Comparison of ENCODE assay signal across 21 cellular contexts in the genomic region with DNA sequence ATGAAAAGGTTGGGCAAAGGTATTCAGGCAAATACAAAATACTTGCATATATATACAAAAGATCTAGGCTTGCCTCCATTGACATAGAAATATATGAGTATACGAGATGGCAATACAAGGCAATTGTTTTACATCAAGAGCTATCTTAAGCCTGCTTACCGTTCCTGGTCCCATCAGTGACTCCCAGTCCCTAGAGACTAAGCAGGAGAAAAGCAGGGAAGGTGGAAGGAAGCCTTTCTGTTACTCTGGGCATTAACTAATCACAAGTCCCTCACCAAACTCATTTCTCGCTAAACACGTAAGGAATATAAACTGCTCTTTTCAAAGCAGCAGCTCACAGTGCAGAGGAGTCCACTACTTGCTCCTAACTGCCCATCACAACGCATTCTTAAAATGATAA.
"Had no signal": no experiment of that assay in that cellular context is flagged by ENCODE, and none has a peak within 500 bp of the region (broad histone marks: within the 10 kb centered on the region; RNA-seq: fewer than 3 reads in every experiment).

No MANE protein-coding gene starts in this region.

- H3K27me3 ChIP-seq: esophagus squamous epithelium, neutrophil, right lobe of liver, transverse colon had no signal

- ATAC-seq: left colon; left ventricle myocardium superior; psoas muscle; right lobe of liver; stimulated activated effector memory CD8-positive, alpha-beta T cell treated with anti-CD3 and anti-CD28 coated beads, Interleukin-12 subunit alpha, Interleukin-12 subunit beta, amount 100 ng/mL, for 72 hours had no signal

- H3K36me3 Mint-ChIP-seq: immature natural killer cell; naive B cell; stimulated activated effector memory CD8-positive, alpha-beta T cell treated with anti-CD3 and anti-CD28 coated beads, Interleukin-12 subunit alpha, Interleukin-12 subunit beta, amount 100 ng/mL, for 72 hours had no signal

- H3K36me3 ChIP-seq: esophagus squamous epithelium, neutrophil, right lobe of liver, thoracic aorta, transverse colon had no signal

- H3K4me1 ChIP-seq: esophagus squamous epithelium, psoas muscle, right lobe of liver, transverse colon had no signal

- H3K27ac ChIP-seq: esophagus squamous epithelium, neutrophil, psoas muscle, right lobe of liver, thoracic aorta, transverse colon had no signal

- DNase-seq: esophagus squamous epithelium; foreskin fibroblast; immature natural killer cell; kidney; left colon; left ventricle myocardium superior; mesendoderm; naive B cell; psoas muscle; retina; right lobe of liver; stimulated activated CD4-positive, alpha-beta T cell treated with anti-CD3 and anti-CD28 coated beads, Interleukin-4, amount 100 ng/mL, for 1 hour; stimulated activated CD8-positive, alpha-beta memory T cell treated with anti-CD3 and anti-CD28 coated beads, Interleukin-4, amount 100 ng/mL, for 48 hours; transverse colon had no signal

- H3K9me3 ChIP-seq: esophagus squamous epithelium, neutrophil, psoas muscle, right lobe of liver, thoracic aorta, transverse colon had no signal

- H3K27ac Mint-ChIP-seq: dendritic cell treated with granulocyte-macrophage colony-stimulating factor and Interleukin-4, amounts not matched to agents 40 ng/mL and 50 ng/mL, for 4 days; immature natural killer cell; naive B cell; nephron; stimulated activated effector memory CD8-positive, alpha-beta T cell treated with anti-CD3 and anti-CD28 coated beads, Interleukin-12 subunit alpha, Interleukin-12 subunit beta, amount 100 ng/mL, for 72 hours; stimulated activated naive CD8-positive, alpha-beta T cell treated with anti-CD3 and anti-CD28 coated beads, Interleukin-15, Interleukin-2, amounts not matched to agents 100 ng/mL and 50 ng/mL, for 24 hours had no signal

- H3K9me3 Mint-ChIP-seq: dendritic cell treated with granulocyte-macrophage colony-stimulating factor and Interleukin-4, amounts not matched to agents 40 ng/mL and 50 ng/mL, for 4 days; immature natural killer cell; nephron; stimulated activated naive CD8-positive, alpha-beta T cell treated with anti-CD3 and anti-CD28 coated beads, Interleukin-15, Interleukin-2, amounts not matched to agents 100 ng/mL and 50 ng/mL, for 24 hours had no signal

- H3K4me3 ChIP-seq: esophagus squamous epithelium, lung, psoas muscle, right lobe of liver, thoracic aorta, transverse colon had no signal

- H3K4me1 Mint-ChIP-seq: immature natural killer cell; nephron; stimulated activated effector memory CD8-positive, alpha-beta T cell treated with anti-CD3 and anti-CD28 coated beads, Interleukin-12 subunit alpha, Interleukin-12 subunit beta, amount 100 ng/mL, for 72 hours had no signal

- H3K4me3 Mint-ChIP-seq: dendritic cell treated with granulocyte-macrophage colony-stimulating factor and Interleukin-4, amounts not matched to agents 40 ng/mL and 50 ng/mL, for 4 days; immature natural killer cell; naive B cell; nephron; stimulated activated effector memory CD8-positive, alpha-beta T cell treated with anti-CD3 and anti-CD28 coated beads, Interleukin-12 subunit alpha, Interleukin-12 subunit beta, amount 100 ng/mL, for 72 hours; stimulated activated naive CD8-positive, alpha-beta T cell treated with anti-CD3 and anti-CD28 coated beads, Interleukin-15, Interleukin-2, amounts not matched to agents 100 ng/mL and 50 ng/mL, for 24 hours had no signal
